In the genomic region with DNA sequence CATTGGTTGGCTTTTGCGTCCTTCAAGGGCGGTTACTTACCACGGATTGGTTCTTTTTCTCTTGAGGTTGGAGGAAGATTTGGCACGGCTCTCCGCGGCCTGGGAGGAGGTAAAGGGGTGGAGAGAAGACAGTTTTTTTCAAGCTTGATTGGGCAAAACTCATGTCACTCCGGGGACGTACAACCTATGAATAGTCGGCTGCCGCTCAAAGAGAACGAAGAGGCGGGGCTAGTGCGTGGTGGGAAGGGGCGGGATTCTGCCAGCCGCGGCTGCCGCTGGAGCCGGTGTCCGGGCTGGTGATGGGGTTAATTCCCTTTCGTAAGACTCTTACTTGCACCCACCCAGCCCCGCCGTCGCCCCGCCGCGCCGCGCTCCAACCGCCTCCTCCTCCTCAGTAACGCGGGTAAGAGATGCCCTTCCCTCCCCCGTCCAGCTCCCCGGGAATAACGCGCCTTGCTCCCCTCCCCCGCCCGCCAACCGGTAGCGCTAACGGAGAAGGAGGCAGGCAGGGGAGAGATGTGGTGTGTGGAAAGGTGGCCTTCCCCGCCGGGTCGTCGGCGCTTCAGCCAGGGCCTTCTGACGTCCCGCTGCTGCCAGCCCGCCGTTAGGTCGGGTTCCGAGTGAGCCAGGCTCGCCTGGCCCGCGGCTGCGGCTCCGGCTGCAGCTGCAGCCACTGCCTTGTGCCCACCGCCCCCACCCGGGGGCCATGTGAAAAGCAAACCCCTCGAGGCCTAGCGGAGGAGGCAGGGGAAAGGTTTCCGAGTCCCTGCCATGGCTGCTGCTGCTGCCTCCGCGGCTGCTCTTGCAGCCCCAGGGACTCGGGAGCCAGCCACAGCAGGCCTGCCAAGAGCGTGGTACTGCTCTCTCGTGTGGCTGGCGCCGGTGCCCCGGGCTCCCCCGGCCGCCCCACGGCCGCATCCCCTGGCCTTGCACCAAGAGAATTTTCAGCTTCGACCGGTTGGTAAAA, we compare ENCODE assay signal across 8 cellular contexts. TPM values are rescaled to one million over a fixed set of nuclear protein-coding genes. Genes with fewer than 3 reads are reported as not detected.
DNase-seq lines count a peak whose midpoint lies in the region; ATAC-seq, FAIRE-seq and TF ChIP-seq lines count a peak whose summit lies in the region.

A gene (plus strand): TSS at position 254 of the 967 bp plus-strand sequence. CDS start 73,362 bp downstream, outside the sequence.

- no peak within 1 kb of the TSS for H3K14ac ChIP-seq in H1 (ENCODE audit: insufficient read length)

- H4K20me1 ChIP-seq in H1 (replicated peaks in 1 of 2; ENCODE audit: control insufficient read depth in 1 of 2, insufficient read depth in 2 of 2, low read length in 2 of 2) = peaks cover 0 to 2% of the 10 kb centered on the region in 2 experiments

- DNase-seq in Caki2 (ENCODE audit: low read depth) = peak; percentile 100
- peak; percentile 94 for DNase-seq in HTR-8/SVneo (ENCODE audit: insufficient read length, low spot score)
- DNase-seq in NOMO-1 treated with dmso at 0.1 percent for 144 hours (lab: John Stamatoyannopoulos, UW; ENCODE audit: unreplicated experiment) = peak; percentile 99
- DNase-seq in activated CD8-positive, alpha-beta memory T cell treated with anti-CD3 and anti-CD28 coated beads for 48 hours (ENCODE audit: low read depth in 2 of 3, low spot score in 2 of 3) = peak; percentile 58 to 83 (median 82)
- peak; percentile 93 to 98 for DNase-seq in H1 (ENCODE audit: low read depth in 1 of 2, low spot score in 2 of 2)
- peak; percentile 86 to 96 for DNase-seq in memory B cell (ENCODE audit: low spot score in 2 of 2)
- peak; percentile 81 for DNase-seq in stimulated activated CD8-positive, alpha-beta memory T cell treated with anti-CD3 and anti-CD28 coated beads, Interleukin-12 subunit alpha, Interleukin-12 subunit beta, amount 100 ng/mL, for 24 hours (ENCODE audit: extremely low read depth)

- peak within 1 kb of the TSS; percentile 95 for H3K27ac ChIP-seq in H1 (ENCODE audit: low read depth, low read length)

- H3K36me3 ChIP-seq in H1 (ENCODE audit: control insufficient read depth in 2 of 4, insufficient read depth in 4 of 4, low read length in 3 of 4) = peaks cover 0 to 8% (median 0%) of the 10 kb centered on the region in 4 experiments; a peak in 3 of 8 replicates

- no peaks in the 10 kb centered on the region for H3K9me3 Mint-ChIP-seq in memory B cell

- H4K91ac ChIP-seq in H1 (replicated peaks; ENCODE audit: insufficient read length, low read length) = peak within 1 kb of the TSS; percentile 74

- peak within 1 kb of the TSS; percentile 94; the same call in 1 of the 2 replicates for H4K8ac ChIP-seq in H1 (ENCODE audit: extremely low read depth, insufficient read depth, low read length)

- no peak within 1 kb of the TSS for H2AK5ac ChIP-seq in H1 (ENCODE audit: low read depth, low read length)

- no peak; a peak in 1 of 3 replicates for TF ChIP-seq POLR2A in H1 (IDR thresholded peaks at IDR 0.05; ENCODE audit: control extremely low read depth in 1 of 2, low read depth in 2 of 2, low read length in 2 of 2)

- TF ChIP-seq CTCF in H1 (IDR thresholded peaks at IDR 0.05; ENCODE audit: control extremely low read depth in 1 of 3, insufficient read depth in 1 of 3, low read depth in 1 of 3, low read length in 3 of 3) = peak in 2 of 3 experiments; percentile 29 to 32; a peak in 2 of 4 replicates

- H3K4me1 Mint-ChIP-seq in memory B cell = peaks cover 12% of the 10 kb centered on the region

- peak within 1 kb of the TSS; percentile 93 for H2AFZ ChIP-seq in H1 (ENCODE audit: low read length)

- peak within 1 kb of the TSS; percentile 90 to 96 (median 93) for H3K9ac ChIP-seq in H1 (replicated peaks in 1 of 4; ENCODE audit: extremely low read depth in 1 of 4, low read depth in 3 of 4, low read length in 3 of 4)

- peaks cover 0 to 3% of the 10 kb centered on the region in 2 experiments; a peak in 1 of 4 replicates for H3K9me3 ChIP-seq in H1 (ENCODE audit: insufficient read depth in 2 of 2, low read depth in 1 of 2, low read length in 1 of 2)

- peak; percentile 66 for ATAC-seq in GM21367 (IDR thresholded peaks at IDR 0.05; ENCODE audit: unreplicated experiment)
- ATAC-seq in memory B cell (ENCODE audit: low read depth) = peak; percentile 74

- H3K79me1 ChIP-seq in H1 (ENCODE audit: low read depth, low read length) = no peaks in the 10 kb centered on the region; the same call in 1 of the 2 replicates

- no peak for TF ChIP-seq EP300 in H1 (IDR thresholded peaks at IDR 0.05; ENCODE audit: borderline replicate concordance in 1 of 2, low read depth in 2 of 2, low read length in 2 of 2)

- FAIRE-seq in HTR-8/SVneo (lab: Jason Lieb, UNC) (peak; percentile 69), H1 (lab: Jason Lieb, UNC) (no peak)

- H3K27me3 Mint-ChIP-seq in memory B cell = no peaks in the 10 kb centered on the region

- no peak within 1 kb of the TSS for H2BK15ac ChIP-seq in H1 (ENCODE audit: low read length)

- peak; percentile 54 to 60 for TF ChIP-seq RAD21 in H1 (IDR thresholded peaks at IDR 0.05 in 1 of 2, conservative IDR thresholded peaks at IDR 0.05 in 1 of 2; ENCODE audit: low read depth in 2 of 2, low read length in 2 of 2)

- no peak within 1 kb of the TSS for H3K4me3 Mint-ChIP-seq in memory B cell

- 3% methylated on average over 31 of the region's 75 CpGs; no CpG with 5 or more reads in 1 of the 2 experiments for WGBS in H1 (ENCODE audit: extremely low coverage in 1 of 2, insufficient coverage in 1 of 2, insufficient read length in 1 of 2, insufficient replicate concordance in 2 of 2, low coverage in 1 of 2, low lambda C conversion rate in 2 of 2, missing lambda C conversion rate in 1 of 2), 2 experiments

- H3K4me1 ChIP-seq in H1 (replicated peaks in 1 of 4; ENCODE audit: control insufficient read depth in 3 of 4, insufficient read depth in 4 of 4, low read length in 3 of 4) = no peaks in the 10 kb centered on the region

- no peak within 1 kb of the TSS for H3K27ac Mint-ChIP-seq in memory B cell

- H3K4ac ChIP-seq in H1 (replicated peaks; ENCODE audit: insufficient read length, low read depth, low read length) = no peak within 1 kb of the TSS

- H2BK20ac ChIP-seq in H1 (ENCODE audit: low read length) = no peak within 1 kb of the TSS

- peak within 1 kb of the TSS; percentile 79 for H3K56ac ChIP-seq in H1 (replicated peaks; ENCODE audit: insufficient read length, low read depth, low read length)

- no peak within 1 kb of the TSS for H2BK120ac ChIP-seq in H1 (replicated peaks; ENCODE audit: low read depth, low read length)

- no peaks in the 10 kb centered on the region for H3K36me3 Mint-ChIP-seq in memory B cell

- peak within 1 kb of the TSS; percentile 75 to 94 (median 83) for H3K4me3 ChIP-seq in H1 (ENCODE audit: extremely low read depth in 1 of 4, insufficient read depth in 2 of 4, low read depth in 3 of 4, low read length in 4 of 4)

- in situ Hi-C loops in Caki2 (cut with HindIII; ENCODE audit: low pct_unique_long_range_greater_than_20kb, low sequenced_read_pairs) = no loop called here

- H2BK5ac ChIP-seq in H1 (ENCODE audit: low read depth, low read length) = peak within 1 kb of the TSS; percentile 80

- H3K27me3 ChIP-seq in H1 (replicated peaks in 1 of 4; ENCODE audit: control insufficient read depth in 3 of 4, extremely low read depth in 1 of 4, insufficient read depth in 3 of 4, low read length in 3 of 4) = no peaks in the 10 kb centered on the region

- H3K18ac ChIP-seq in H1 (ENCODE audit: extremely low read depth, low read length) = peak within 1 kb of the TSS; percentile 91

- no peak within 1 kb of the TSS for H3K23ac ChIP-seq in H1 (ENCODE audit: insufficient read length)

- H3K79me2 ChIP-seq in H1 (ENCODE audit: control insufficient read depth in 1 of 2, insufficient read depth in 2 of 2, low read length in 2 of 2) = peaks cover 0 to 73% of the 10 kb centered on the region in 2 experiments; a peak in 3 of 4 replicates

- H4K5ac ChIP-seq in H1 (ENCODE audit: insufficient read length, low read depth, low read length) = peak within 1 kb of the TSS; percentile 95

- peak within 1 kb of the TSS; percentile 59 to 76 for H3K4me2 ChIP-seq in H1 (ENCODE audit: insufficient read depth in 1 of 2, low read depth in 2 of 2, low read length in 2 of 2)

- H3K23me2 ChIP-seq in H1 (ENCODE audit: low read depth, low read length) = no peaks in the 10 kb centered on the region; the same call in none of the 2 replicates

- CTCF ChIA-PET in H1 (lab: Charles Lee; ENCODE audit: partially characterized antibody) = interaction anchor here (0.5 to 2.0 kb wide), 5 partner anchors 11 to 1402 kb away, joined by 3 to 6 read pairs (median 3); no protein-coding TSS in a partner anchor

- peak within 1 kb of the TSS; percentile 51; the same call in 1 of the 2 replicates for H2BK12ac ChIP-seq in H1 (ENCODE audit: low read depth, low read length)

- POLR2A ChIA-PET in H1 (lab: Charles Lee; ENCODE audit: partially characterized antibody) = interaction anchor here (0.8 to 2.3 kb wide), 18 partner anchors 9 to 613 kb away, joined by 3 to 12 read pairs (median 4); a partner anchor contains a TSS

TF ChIP-seq in H1, 55 proteins besides CTCF, POLR2A, EP300 and RAD21 (continues in another document):
- TF ChIP-seq CBX5 (IDR thresholded peaks at IDR 0.05; ENCODE audit: low read depth, low read length) = no peak
- no peak for TF ChIP-seq SRF (IDR thresholded peaks at IDR 0.05; ENCODE audit: low read depth, low read length)
- TF ChIP-seq RNF2 (IDR thresholded peaks at IDR 0.05; ENCODE audit: borderline replicate concordance, low read depth, low read length, missing control alignments, poor library complexity, severe bottlenecking) = no peak
- TF ChIP-seq, protein P1, sequence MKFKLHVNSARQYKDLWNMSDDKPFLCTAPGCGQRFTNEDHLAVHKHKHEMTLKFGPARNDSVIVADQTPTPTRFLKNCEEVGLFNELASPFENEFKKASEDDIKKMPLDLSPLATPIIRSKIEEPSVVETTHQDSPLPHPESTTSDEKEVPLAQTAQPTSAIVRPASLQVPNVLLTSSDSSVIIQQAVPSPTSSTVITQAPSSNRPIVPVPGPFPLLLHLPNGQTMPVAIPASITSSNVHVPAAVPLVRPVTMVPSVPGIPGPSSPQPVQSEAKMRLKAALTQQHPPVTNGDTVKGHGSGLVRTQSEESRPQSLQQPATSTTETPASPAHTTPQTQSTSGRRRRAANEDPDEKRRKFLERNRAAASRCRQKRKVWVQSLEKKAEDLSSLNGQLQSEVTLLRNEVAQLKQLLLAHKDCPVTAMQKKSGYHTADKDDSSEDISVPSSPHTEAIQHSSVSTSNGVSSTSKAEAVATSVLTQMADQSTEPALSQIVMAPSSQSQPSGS (IDR thresholded peaks at IDR 0.05; ENCODE audit: low read length) = no peak

RNA-seq across cellular contexts. Expression of the gene that starts here (rescaled TPM):
- total RNA-seq in Caki2 (2014; rRNA removed; shearing (Covaris generic); ENCODE audit: low replicate concordance) = 3.9 and 7.0 TPM in 2 replicates
- total RNA-seq in H1 (2021; fragmentation: NEBNext Ultra II Directional; extraction: Animal tissue kit (Norgen Biotek cat#: 25700)) = 72.0 and 77.7 TPM in 2 replicates
- polyA plus RNA-seq in H1 (2011; rRNA removed) = 103 and 120 TPM in 2 replicates
- 54.9 TPM for polyA plus RNA-seq in H1 (2011; cell fraction: cytosol; rRNA removed)
- polyA plus RNA-seq in H1 (2011; cell fraction: nucleus; rRNA removed) = 169 TPM
- polyA plus RNA-seq in H1 (2012, experiment 1 of 2) = 36.7 to 48.1 TPM (median 45.8 TPM) in 4 replicates
- polyA plus RNA-seq in H1 (2012, experiment 2 of 2) = 5.2 TPM
- 66.7 TPM for polyA plus RNA-seq in H1 (2013, experiment 1 of 2)
- 67.7 TPM for polyA plus RNA-seq in H1 (2013, experiment 2 of 2)
- 89.2 and 97.8 TPM in 2 replicates for polyA minus RNA-seq in H1 (2011; rRNA and poly(A)+ RNA removed)
- 41.0 TPM for polyA minus RNA-seq in H1 (2011; cell fraction: cytosol; rRNA and poly(A)+ RNA removed)
- 204 TPM for polyA minus RNA-seq in H1 (2011; cell fraction: nucleus; rRNA and poly(A)+ RNA removed)

Comparison
In these comparisons a context has a peak if more than half of its experiments do, and no peak if none do; other contexts are left out.
1. Peak in every context shown above with its lines: DNase-seq, ATAC-seq, H3K4me3 ChIP-seq and H3K27ac ChIP-seq.